Comparison of ENCODE assay signal across 8 cellular contexts in genomic region chr20:63830821-63831593, GRCh38. TPM values are rescaled to one million over a fixed set of nuclear protein-coding genes. Genes with fewer than 3 reads are reported as not detected.
DNase-seq lines count a peak whose midpoint lies in the region; ATAC-seq and TF ChIP-seq lines count a peak whose summit lies in the region.

TSS of gene ZBTB46 (minus strand) at chr20:63831264. CDS start at chr20:63790757, 40,507 bp downstream.

- H3K36me3 ChIP-seq in ACC112 (ENCODE audit: insufficient read depth, low read length) (no peaks in the 10 kb centered on the region), HUES48 (ENCODE audit: control insufficient read depth, insufficient read depth, low read length) (no peaks in the 10 kb centered on the region)

- no peaks in the 10 kb centered on the region for H3K9me3 Mint-ChIP-seq in activated T-cell treated with anti-CD3 and anti-CD28 coated beads, Interleukin-2, amount 50 U/mL, for 72 hours

- H3K4me3 Mint-ChIP-seq in activated T-cell treated with anti-CD3 and anti-CD28 coated beads, Interleukin-2, amount 50 U/mL, for 72 hours: peak within 1 kb of the TSS; percentile 91 to 93

- no peak for TF ChIP-seq CTCF in omental fat pad (IDR thresholded peaks at IDR 0.05)

- H3K4me3 ChIP-seq in ACC112 (ENCODE audit: low read depth, low read length) (peak within 1 kb of the TSS; percentile 62), GM08714 (ENCODE audit: low read length) (peak within 1 kb of the TSS; percentile 52), HUES48 (ENCODE audit: low read depth, low read length) (peak within 1 kb of the TSS; percentile 67)

- H3K4me1 Mint-ChIP-seq in activated T-cell treated with anti-CD3 and anti-CD28 coated beads, Interleukin-2, amount 50 U/mL, for 72 hours (ENCODE audit: low read depth): peaks cover 22% of the 10 kb centered on the region

- no peak within 1 kb of the TSS for H3K27ac ChIP-seq in ACC112 (ENCODE audit: low read depth, low read length)
- H3K27ac ChIP-seq in HUES48 (ENCODE audit: low read depth, low read length): no peak within 1 kb of the TSS

- no peak within 1 kb of the TSS for H3K9ac ChIP-seq in HUES48 (ENCODE audit: low read depth, low read length)

- H3K36me3 Mint-ChIP-seq in activated T-cell treated with anti-CD3 and anti-CD28 coated beads, Interleukin-2, amount 50 U/mL, for 72 hours (ENCODE audit: insufficient read depth in 2 of 2): peaks cover 5% of the 10 kb centered on the region in 2 donors

- no peaks in the 10 kb centered on the region for H3K9me3 ChIP-seq in HUES48 (ENCODE audit: control insufficient read depth, insufficient read depth, low read length)

- intact Hi-C loops in Right ventricle myocardium inferior (cut with DNase I): loop anchor here (5.0 kb wide), 1 partner anchor 44 kb away; no protein-coding TSS in a partner anchor

- H3K27me3 Mint-ChIP-seq in activated T-cell treated with anti-CD3 and anti-CD28 coated beads, Interleukin-2, amount 50 U/mL, for 72 hours (ENCODE audit: low read depth): peaks cover 42% of the 10 kb centered on the region

- ATAC-seq in activated T-cell treated with anti-CD3 and anti-CD28 coated beads, Interleukin-2, amount 50 U/mL, for 72 hours (replicated peaks in 1 of 2): peak; percentile 63 to 70
- ATAC-seq in Right ventricle myocardium inferior: peak; percentile 33
- ATAC-seq in omental fat pad (ENCODE audit: low FRiP score): peak; percentile 53
- ATAC-seq in GM21786 (IDR thresholded peaks at IDR 0.05; ENCODE audit: unreplicated experiment): no peak
- no peak for ATAC-seq in GM18520 (IDR thresholded peaks at IDR 0.05; ENCODE audit: unreplicated experiment)

- DNase-seq in activated T-cell treated with anti-CD3 and anti-CD28 coated beads, Interleukin-2, amount 50 U/mL, for 72 hours: peak; percentile 42 to 65
- DNase-seq in Right ventricle myocardium inferior (ENCODE audit: missing footprints) (peak; percentile 88), omental fat pad (ENCODE audit: low spot score) (no peak)

- H3K79me2 ChIP-seq in ACC112 (ENCODE audit: control insufficient read depth, insufficient read depth, low read length, unreplicated experiment): no peaks in the 10 kb centered on the region

- H3K4me1 ChIP-seq in ACC112 (ENCODE audit: control insufficient read depth, insufficient read depth, low read length, unreplicated experiment) (peaks cover 11% of the 10 kb centered on the region), HUES48 (ENCODE audit: control insufficient read depth, insufficient read depth, low read length) (peaks cover 25% of the 10 kb centered on the region)

- H3K27ac Mint-ChIP-seq in activated T-cell treated with anti-CD3 and anti-CD28 coated beads, Interleukin-2, amount 50 U/mL, for 72 hours: no peak within 1 kb of the TSS

- peak within 1 kb of the TSS; percentile 59 for H2AFZ ChIP-seq in ACC112 (ENCODE audit: low read length, unreplicated experiment)

- peaks cover 28% of the 10 kb centered on the region for H3K27me3 ChIP-seq in ACC112 (ENCODE audit: insufficient read depth, low read length)
- H3K27me3 ChIP-seq in HUES48 (ENCODE audit: control insufficient read depth, insufficient read depth, low read length): peaks cover 33% of the 10 kb centered on the region

RNA-seq across cellular contexts. Expression of gene ZBTB46, which starts in this region (rescaled TPM):
- total RNA-seq in activated T-cell treated with anti-CD3 and anti-CD28 coated beads, Interleukin-2, amount 50 U/mL, for 72 hours: 1 to 10 TPM; 2.7 to 8.2 TPM
- total RNA-seq in Right ventricle myocardium inferior (13.8 TPM), omental fat pad (10 to 100 TPM; 11.1 to 65.3 (median 17.8) TPM)

Comparison
In these comparisons a context has a peak if more than half of its experiments do, and no peak if none do; other contexts are left out.
1. ATAC-seq: peak in activated T-cell treated with anti-CD3 and anti-CD28 coated beads, Interleukin-2, amount 50 U/mL, for 72 hours (2 of 2), Right ventricle myocardium inferior (single experiment) and omental fat pad (single experiment); none in GM21786 (single experiment) and GM18520 (single experiment).
2. Peak in every context shown above with its lines, with median percentiles within 50 percentile points of each other: H3K4me3 ChIP-seq.